ENCODE assay signal across 15 cellular contexts in the genomic region with DNA sequence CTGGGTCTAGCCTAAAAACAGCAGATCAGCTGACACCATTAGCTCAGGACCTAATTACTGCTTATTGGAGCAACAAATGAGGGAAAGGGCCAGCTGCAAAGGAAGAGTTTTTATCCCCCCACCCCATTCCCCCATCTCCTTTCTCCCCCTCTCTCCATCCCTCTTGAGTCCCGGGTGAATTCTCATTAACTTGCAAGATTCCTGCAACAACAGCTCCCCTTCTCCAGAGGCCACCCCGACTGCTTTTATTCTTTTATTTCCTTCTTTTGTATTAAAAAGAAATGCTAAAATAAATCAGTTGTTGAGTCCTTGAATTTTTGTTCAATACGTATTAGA. TPM values are rescaled to one million over a fixed set of nuclear protein-coding genes. Genes with fewer than 3 reads are reported as not detected.
DNase-seq lines count a peak whose midpoint lies in the region; ATAC-seq, FAIRE-seq and TF ChIP-seq lines count a peak whose summit lies in the region.
"Had no signal": no experiment of that assay in that cellular context is flagged by ENCODE, and none has a peak within 500 bp of the region (broad histone marks: within the 10 kb centered on the region; RNA-seq: fewer than 3 reads in every experiment).

No MANE protein-coding gene starts in this region.

- intact Hi-C loops in endothelial cell of umbilical vein (cut with micrococcal nuclease) = no loop called here

- H3K4me1 Mint-ChIP-seq in activated CD4-positive, alpha-beta memory T cell treated with anti-CD3 and anti-CD28 coated beads, Interleukin-2, amount 10 ng/mL, durations not matched to agents 7 days and 5 days = peaks cover 2% of the 10 kb centered on the region

- H3K27ac ChIP-seq in SJCRH30 (no peak overlapping the region), endothelial cell of umbilical vein (ENCODE audit: insufficient read depth, low read depth, low read length) (no peak overlapping the region), trophoblast cell (ENCODE audit: low read depth, low read length) (no peak overlapping the region)
- H3K27ac ChIP-seq: BLaER1 treated with 17β-estradiol and CSF1 and Interleukin-3, amounts not matched to agents 10 nM and 100 nM; uterus had no signal

- H2BK120ac ChIP-seq in trophoblast cell (ENCODE audit: insufficient read depth, low read length, poor library complexity) = no peak overlapping the region

- H3K4me2 ChIP-seq in endothelial cell of umbilical vein (ENCODE audit: insufficient read depth, low read length) (peak overlapping the region; percentile 29), trophoblast cell (ENCODE audit: low read length) (peak overlapping the region; percentile 98)
- H3K4me2 ChIP-seq: BLaER1 treated with 17β-estradiol and CSF1 and Interleukin-3, amounts not matched to agents 10 nM and 100 nM had no signal

- peak overlapping the region; percentile 44 for H3K4me3 ChIP-seq in BE2C (ENCODE audit: low read depth, low read length)
- H3K4me3 ChIP-seq in SJCRH30 = peak overlapping the region; percentile 55
- no peak overlapping the region for H3K4me3 ChIP-seq in endothelial cell of umbilical vein (replicated peaks in 1 of 3; ENCODE audit: insufficient read depth in 1 of 3, low read depth in 1 of 3, low read length in 3 of 3)
- H3K4me3 ChIP-seq in trophoblast cell (ENCODE audit: low read depth, low read length) = no peak overlapping the region
- H3K4me3 ChIP-seq: BLaER1 treated with 17β-estradiol and CSF1 and Interleukin-3, amounts not matched to agents 10 nM and 100 nM had no signal

- dilution Hi-C loops in endothelial cell of umbilical vein (cut with MboI; ENCODE audit: extremely low pct_ligation_motif_present, low sequenced_read_pairs) = no loop called here

- H3K9me3 ChIP-seq in BE2C = no peaks in the 10 kb centered on the region
- no peaks in the 10 kb centered on the region for H3K9me3 ChIP-seq in SJCRH30 (replicated peaks)
- no peaks in the 10 kb centered on the region for H3K9me3 ChIP-seq in endothelial cell of umbilical vein (replicated peaks; ENCODE audit: control insufficient read depth, insufficient read depth, low read length)
- H3K9me3 ChIP-seq in trophoblast cell (ENCODE audit: insufficient read depth, low read depth, low read length) = peaks cover 2% of the 10 kb centered on the region
- H3K9me3 ChIP-seq: uterus had no signal

- POLR2A ChIA-PET in endothelial cell of umbilical vein (lab: Charles Lee) = no interaction called here
- POLR2A ChIA-PET in activated CD4-positive, alpha-beta memory T cell treated with anti-CD3 and anti-CD28 coated beads, Interleukin-2, amount 10 ng/mL, durations not matched to agents 7 days and 5 days (lab: Charles Lee) = no interaction called here

- peaks cover 2% of the 10 kb centered on the region for H3K79me1 ChIP-seq in trophoblast cell (ENCODE audit: low read length)

- CTCF ChIA-PET in endothelial cell of umbilical vein (lab: Charles Lee) = no interaction called here
- CTCF ChIA-PET in activated CD4-positive, alpha-beta memory T cell treated with anti-CD3 and anti-CD28 coated beads, Interleukin-2, amount 10 ng/mL, durations not matched to agents 7 days and 5 days (lab: Charles Lee) = no interaction called here

- no peak overlapping the region for H3K18ac ChIP-seq in trophoblast cell (ENCODE audit: low read length)

- H3K9ac ChIP-seq in endothelial cell of umbilical vein (replicated peaks; ENCODE audit: extremely low read depth, insufficient read depth, low read length) (no peak overlapping the region), trophoblast cell (ENCODE audit: low read length) (no peak overlapping the region)
- H3K9ac ChIP-seq: BLaER1 treated with 17β-estradiol and CSF1 and Interleukin-3, amounts not matched to agents 10 nM and 100 nM had no signal

- TF ChIP-seq CTCF in BE2C (IDR thresholded peaks at IDR 0.05; ENCODE audit: low read depth, low read length) (no peak), endothelial cell of umbilical vein (IDR thresholded peaks at IDR 0.05; ENCODE audit: extremely low read depth in 1 of 2, insufficient read depth in 1 of 2, low read depth in 1 of 2, low read length in 2 of 2) (no peak)

- no peak for ATAC-seq in GM18873 (IDR thresholded peaks at IDR 0.05; ENCODE audit: low FRiP score, unreplicated experiment)
- no peak for ATAC-seq in esophagus mucosa
- no peak for ATAC-seq in HG02763 (IDR thresholded peaks at IDR 0.05; ENCODE audit: unreplicated experiment)

- no peaks in the 10 kb centered on the region for H3K79me2 ChIP-seq in endothelial cell of umbilical vein (ENCODE audit: control insufficient read depth, insufficient read depth, low read length)
- no peaks in the 10 kb centered on the region for H3K79me2 ChIP-seq in trophoblast cell (ENCODE audit: control insufficient read depth, insufficient read depth, low read length, poor library complexity)

- no peak overlapping the region for H3K23ac ChIP-seq in trophoblast cell (ENCODE audit: low read length)

- no peak overlapping the region for H3K4ac ChIP-seq in trophoblast cell (ENCODE audit: low read depth, low read length)

- H4K20me1 ChIP-seq in endothelial cell of umbilical vein (replicated peaks; ENCODE audit: control insufficient read depth, extremely low read depth, insufficient read depth, low read length) = no peaks in the 10 kb centered on the region
- H4K20me1 ChIP-seq: BLaER1 treated with 17β-estradiol and CSF1 and Interleukin-3, amounts not matched to agents 10 nM and 100 nM had no signal

- H4K12ac ChIP-seq in trophoblast cell (ENCODE audit: low read depth, low read length) = no peak overlapping the region

- H2AK5ac ChIP-seq in trophoblast cell (ENCODE audit: low read length) = no peak overlapping the region

- H3K9me1 ChIP-seq in endothelial cell of umbilical vein (replicated peaks; ENCODE audit: control insufficient read depth, extremely low read depth, insufficient read depth, low read length) = no peaks in the 10 kb centered on the region

- H3K36me3 ChIP-seq in BE2C (peaks cover 4% of the 10 kb centered on the region; the same call in 1 of the 2 replicates), SJCRH30 (no peaks in the 10 kb centered on the region), endothelial cell of umbilical vein (ENCODE audit: control insufficient read depth in 2 of 2, extremely low read depth in 1 of 2, insufficient read depth in 2 of 2, low read length in 2 of 2) (no peaks in the 10 kb centered on the region), trophoblast cell (ENCODE audit: control insufficient read depth in 1 of 2, insufficient read depth in 2 of 2, low read length in 2 of 2) (no peaks in the 10 kb centered on the region)
- H3K36me3 ChIP-seq: BLaER1 treated with 17β-estradiol and CSF1 and Interleukin-3, amounts not matched to agents 10 nM and 100 nM; uterus had no signal

- TF ChIP-seq POLR2A in endothelial cell of umbilical vein (IDR thresholded peaks at IDR 0.05; ENCODE audit: low read depth, low read length) = no peak

- H3K27me3 ChIP-seq in BE2C (no peaks in the 10 kb centered on the region), SJCRH30 (peaks cover 11% of the 10 kb centered on the region), endothelial cell of umbilical vein (ENCODE audit: control insufficient read depth in 2 of 2, insufficient read depth in 2 of 2, low read length in 2 of 2) (peaks cover 46 to 66% of the 10 kb centered on the region in 2 experiments), trophoblast cell (ENCODE audit: insufficient read depth, low read length) (peaks cover 19% of the 10 kb centered on the region)
- H3K27me3 ChIP-seq: BLaER1 treated with 17β-estradiol and CSF1 and Interleukin-3, amounts not matched to agents 10 nM and 100 nM had no signal

- H3K4me3 Mint-ChIP-seq in activated CD4-positive, alpha-beta memory T cell treated with anti-CD3 and anti-CD28 coated beads, Interleukin-2, amount 10 ng/mL, durations not matched to agents 7 days and 5 days = no peak overlapping the region

- no peak overlapping the region for H2BK12ac ChIP-seq in trophoblast cell (ENCODE audit: low read length)

- no peak overlapping the region for H2BK5ac ChIP-seq in trophoblast cell (ENCODE audit: low read depth, low read length, poor library complexity)

- peaks cover 24% of the 10 kb centered on the region for H3K27me3 Mint-ChIP-seq in activated CD4-positive, alpha-beta memory T cell treated with anti-CD3 and anti-CD28 coated beads, Interleukin-2, amount 10 ng/mL, durations not matched to agents 7 days and 5 days

- H4K8ac ChIP-seq in trophoblast cell (ENCODE audit: low read depth, low read length) = no peak overlapping the region

- no peak overlapping the region for H4K91ac ChIP-seq in trophoblast cell (ENCODE audit: low read depth, low read length)

- no peak for FAIRE-seq in endothelial cell of umbilical vein (lab: Jason Lieb, UNC)
- FAIRE-seq: GM12891 had no signal

- no CpG with 5 or more reads among the region's 3 CpGs for WGBS in trophoblast cell (ENCODE audit: extremely low coverage, insufficient coverage, insufficient read length)

- no peak overlapping the region for H3K27ac Mint-ChIP-seq in activated CD4-positive, alpha-beta memory T cell treated with anti-CD3 and anti-CD28 coated beads, Interleukin-2, amount 10 ng/mL, durations not matched to agents 7 days and 5 days

- DNase-seq in BE2C = no peak
- no peak for DNase-seq in SJCRH30
- DNase-seq in endothelial cell of umbilical vein (ENCODE audit: low read depth, low spot score) = no peak
- no peak for DNase-seq in trophoblast cell
- no peak for DNase-seq in activated CD4-positive, alpha-beta memory T cell treated with anti-CD3 and anti-CD28 coated beads, Interleukin-2, amount 10 ng/mL, durations not matched to agents 7 days and 5 days
- DNase-seq: activated naive CD4-positive, alpha-beta T cell; Kasumi-1; stimulated activated CD4-positive, alpha-beta T cell treated with anti-CD3 and anti-CD28 coated beads, Interleukin-1b, Interleukin-23, amount 100 ng/mL, for 48 hours had no signal

- no peaks in the 10 kb centered on the region for H3K9me3 Mint-ChIP-seq in activated CD4-positive, alpha-beta memory T cell treated with anti-CD3 and anti-CD28 coated beads, Interleukin-2, amount 10 ng/mL, durations not matched to agents 7 days and 5 days

- H3K4me1 ChIP-seq in BE2C (no peaks in the 10 kb centered on the region), SJCRH30 (no peaks in the 10 kb centered on the region), endothelial cell of umbilical vein (ENCODE audit: control insufficient read depth, extremely low read depth, insufficient read depth, low read length) (peaks cover 9% of the 10 kb centered on the region), trophoblast cell (ENCODE audit: control insufficient read depth in 1 of 2, insufficient read depth in 2 of 2, low read length in 2 of 2) (peaks cover 12 to 15% of the 10 kb centered on the region in 2 experiments)
- H3K4me1 ChIP-seq: BLaER1 treated with 17β-estradiol and CSF1 and Interleukin-3, amounts not matched to agents 10 nM and 100 nM had no signal

- BruUV-seq in endothelial cell of umbilical vein (replicated peaks; lab: Mats Ljungman, UMichigan) = no TSS peak

- H3K36me3 Mint-ChIP-seq in activated CD4-positive, alpha-beta memory T cell treated with anti-CD3 and anti-CD28 coated beads, Interleukin-2, amount 10 ng/mL, durations not matched to agents 7 days and 5 days (ENCODE audit: low read depth) = no peaks in the 10 kb centered on the region

- H3K14ac ChIP-seq in trophoblast cell (ENCODE audit: low read length) = no peak overlapping the region

- H2AFZ ChIP-seq in endothelial cell of umbilical vein (ENCODE audit: low read depth, low read length) (peak overlapping the region; percentile 49), trophoblast cell (ENCODE audit: insufficient read depth, low read length, poor library complexity) (no peak overlapping the region)

RNA-seq across cellular contexts. Expression of gene NOL4, which starts 0.5 kb away (rescaled TPM):
- polyA plus RNA-seq in BE2C (2012; ENCODE audit: insufficient read depth, insufficient read length, low read depth) = 7.3 TPM
- total RNA-seq in SJCRH30 (2014; rRNA removed; shearing (Covaris generic)) = 0.06 and 0.08 TPM in 2 replicates
- total RNA-seq in endothelial cell of umbilical vein (not detected in 2 replicates), esophagus mucosa (not detected)
- polyA plus RNA-seq in endothelial cell of umbilical vein = not detected in 2 replicates
- not detected in 2 replicates for polyA plus RNA-seq in endothelial cell of umbilical vein (2011; cell fraction: cytosol; rRNA removed)
- polyA plus RNA-seq in endothelial cell of umbilical vein (2011; cell fraction: nucleus; rRNA removed) = not detected in 2 replicates
- polyA plus RNA-seq in endothelial cell of umbilical vein (2012) = not detected in 2 replicates
- polyA minus RNA-seq in endothelial cell of umbilical vein = not detected in 2 replicates
- polyA minus RNA-seq in endothelial cell of umbilical vein (2011; cell fraction: cytosol; rRNA and poly(A)+ RNA removed) = not detected
- not detected in 2 replicates for polyA minus RNA-seq in endothelial cell of umbilical vein (2011; cell fraction: nucleus; rRNA and poly(A)+ RNA removed)
- polyA plus RNA-seq in trophoblast cell (2013) = 0.65 and 0.92 TPM in 2 replicates
- not detected for total RNA-seq in activated CD4-positive, alpha-beta memory T cell treated with anti-CD3 and anti-CD28 coated beads, Interleukin-2, amount 10 ng/mL, durations not matched to agents 7 days and 5 days
- total RNA-seq: osteoblast had no signal

Comparison
In these comparisons a context has a peak if more than half of its experiments do, and no peak if none do; other contexts are left out.
1. H3K4me3 ChIP-seq: peak in BE2C (single experiment) and SJCRH30 (single experiment); none in endothelial cell of umbilical vein (0 of 3) and trophoblast cell (single experiment).